13 cellular contexts compared by ENCODE assay signal in the genomic region with DNA sequence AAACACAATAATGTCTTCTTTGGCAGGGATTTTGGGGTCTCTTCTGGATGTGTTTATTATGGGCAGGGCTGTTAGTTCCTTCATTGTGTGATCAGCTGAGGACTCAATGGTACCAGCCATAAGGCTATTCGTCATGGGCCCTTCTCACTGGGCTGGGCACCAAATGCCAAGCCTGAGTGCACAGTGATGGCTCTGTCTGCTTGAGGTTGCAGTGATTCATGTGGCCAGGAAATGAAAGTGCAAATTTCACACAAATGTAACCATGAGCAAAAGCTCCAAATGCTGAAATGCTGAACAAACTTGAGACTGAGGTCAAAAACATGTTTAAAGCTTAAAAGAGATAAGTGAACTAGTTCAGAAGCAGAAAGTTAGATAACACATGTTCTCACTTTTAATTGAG.
DNase-seq lines count a peak whose midpoint lies in the region; ATAC-seq, FAIRE-seq and TF ChIP-seq lines count a peak whose summit lies in the region.
"Had no signal": no experiment of that assay in that cellular context is flagged by ENCODE, and none has a peak within 500 bp of the region (broad histone marks: within the 10 kb centered on the region; RNA-seq: fewer than 3 reads in every experiment).

No MANE protein-coding gene starts in this region.

- H3K27me3 Mint-ChIP-seq in activated naive CD8-positive, alpha-beta T cell treated with anti-CD3 and anti-CD28 coated beads for 36 hours: peaks cover 4% of the 10 kb centered on the region

- H3K27ac ChIP-seq in brain microvascular endothelial cell: peak overlapping the region; percentile 18
- H3K27ac ChIP-seq: colonic mucosa, HL-60 had no signal

- ATAC-seq in GM21360 (IDR thresholded peaks at IDR 0.05; ENCODE audit: unreplicated experiment): peak; percentile 97
- ATAC-seq in HG03095 (IDR thresholded peaks at IDR 0.05; ENCODE audit: unreplicated experiment): peak; percentile 85

- H3K9me3 Mint-ChIP-seq in activated naive CD8-positive, alpha-beta T cell treated with anti-CD3 and anti-CD28 coated beads for 36 hours: peaks cover 1% of the 10 kb centered on the region

- peak; percentile 95 for FAIRE-seq in GM12891 (lab: Jason Lieb, UNC)

- in situ Hi-C loops in brain microvascular endothelial cell (cut with HindIII; ENCODE audit: low pct_ligation_motif_present, low sequenced_read_pairs): no loop called here

- H3K36me3 ChIP-seq in brain microvascular endothelial cell (replicated peaks): peaks cover 74% of the 10 kb centered on the region
- H3K36me3 ChIP-seq: colonic mucosa had no signal

- H3K4me3 Mint-ChIP-seq in activated naive CD8-positive, alpha-beta T cell treated with anti-CD3 and anti-CD28 coated beads for 36 hours: no peak overlapping the region

- H3K36me3 Mint-ChIP-seq in activated naive CD8-positive, alpha-beta T cell treated with anti-CD3 and anti-CD28 coated beads for 36 hours: no peaks in the 10 kb centered on the region

- TF ChIP-seq POLR2A in GM12891 (IDR thresholded peaks at IDR 0.05; ENCODE audit: low read depth, low read length): no peak

- no peak for TF ChIP-seq CTCF in brain microvascular endothelial cell (IDR thresholded peaks at IDR 0.05; ENCODE audit: low read depth, low read length, missing control alignments)

- no peak overlapping the region for H3K27ac Mint-ChIP-seq in activated naive CD8-positive, alpha-beta T cell treated with anti-CD3 and anti-CD28 coated beads for 36 hours

- peak; percentile 15 for DNase-seq in GM12891 (ENCODE audit: insufficient read length, low spot score)
- peak; percentile 42 for DNase-seq in brain microvascular endothelial cell
- DNase-seq in NCI-H2171 treated with DMSO at 0.1 percent for 48 hours (lab: John Stamatoyannopoulos, UW): no peak
- DNase-seq in activated naive CD8-positive, alpha-beta T cell treated with anti-CD3 and anti-CD28 coated beads for 36 hours: no peak
- no peak for DNase-seq in effector CD8-positive, alpha-beta T cell (lab: John Stamatoyannopoulos, UW)
- DNase-seq in NCI-H524 (lab: John Stamatoyannopoulos, UW): no peak
- DNase-seq: activated T-cell treated with anti-CD3 and anti-CD28 coated beads for 4 hours, colonic mucosa, NCI-H446, T-helper 1 cell had no signal

- H3K4me3 ChIP-seq in brain microvascular endothelial cell (ENCODE audit: low read depth, low read length): no peak overlapping the region
- H3K4me3 ChIP-seq: colonic mucosa had no signal

- H3K4me1 Mint-ChIP-seq in activated naive CD8-positive, alpha-beta T cell treated with anti-CD3 and anti-CD28 coated beads for 36 hours: no peaks in the 10 kb centered on the region

- H3K27me3 ChIP-seq in brain microvascular endothelial cell (replicated peaks): no peaks in the 10 kb centered on the region
- H3K27me3 ChIP-seq: colonic mucosa had no signal

TF ChIP-seq in GM12891, 5 proteins besides CTCF, POLR2A, EP300 and RAD21:
- no peak for TF ChIP-seq POU2F2 (IDR thresholded peaks at IDR 0.05; ENCODE audit: low read depth, low read length)

Comparison
In these comparisons a context has a peak if more than half of its experiments do, and no peak if none do; other contexts are left out.
1. DNase-seq: peak in GM12891 (single experiment) and brain microvascular endothelial cell (single experiment); none in NCI-H2171 treated with DMSO at 0.1 percent for 48 hours (single experiment), activated naive CD8-positive, alpha-beta T cell treated with anti-CD3 and anti-CD28 coated beads for 36 hours (single experiment), effector CD8-positive, alpha-beta T cell (single experiment) and NCI-H524 (0 of 2).